In the genomic region with DNA sequence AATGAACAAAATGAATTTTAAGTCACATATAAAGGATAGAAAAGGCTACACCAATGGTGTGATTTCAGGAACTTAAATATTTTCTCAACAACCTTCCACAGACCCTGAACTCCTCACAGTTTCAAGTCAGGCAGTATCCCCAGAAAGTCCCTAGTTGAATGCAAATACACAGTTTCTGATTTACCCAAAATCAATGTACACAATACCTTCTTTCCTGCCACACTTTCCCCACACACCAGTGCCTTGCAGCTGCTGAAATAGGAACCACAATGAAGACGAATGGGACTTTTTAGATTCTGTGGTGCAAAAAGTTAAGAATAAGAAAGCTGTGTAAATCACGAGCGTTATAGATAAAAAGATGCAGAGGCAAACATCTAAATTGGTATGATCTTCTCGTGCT, we compare ENCODE assay signal across 12 cellular contexts.
A peak's percentile ranks its signal among the peaks of the same experiment; 100 is the strongest.
DNase-seq lines count a peak whose midpoint lies in the region; ATAC-seq, FAIRE-seq and TF ChIP-seq lines count a peak whose summit lies in the region.
"Had no signal": no experiment of that assay in that cellular context is flagged by ENCODE, and none has a peak within 500 bp of the region (broad histone marks: within the 10 kb centered on the region; RNA-seq: fewer than 3 reads in every experiment).

No MANE protein-coding gene starts in this region.

- no peaks in the 10 kb centered on the region for H3K27me3 ChIP-seq in mesenchymal stem cell (ENCODE audit: control insufficient read depth in 1 of 2, insufficient read depth in 1 of 2, low read length in 2 of 2)
- H3K27me3 ChIP-seq: adrenal gland had no signal

- no peak overlapping the region for H2BK12ac ChIP-seq in mesenchymal stem cell (ENCODE audit: low read length in 2 of 2)

- no peak overlapping the region for H3K27ac ChIP-seq in mesenchymal stem cell (ENCODE audit: low read length, poor library complexity, severe bottlenecking)
- H3K27ac ChIP-seq: adrenal gland had no signal

- no peak for FAIRE-seq in H54 (lab: Jason Lieb, UNC)

- no peaks in the 10 kb centered on the region for H3K36me3 ChIP-seq in mesenchymal stem cell (ENCODE audit: control insufficient read depth in 1 of 2, insufficient read depth in 2 of 2, low read depth in 1 of 2, low read length in 2 of 2)
- H3K36me3 ChIP-seq: adrenal gland had no signal

- ATAC-seq in GM18498 (IDR thresholded peaks at IDR 0.05; ENCODE audit: unreplicated experiment) (peak; percentile 76), GM19468 (IDR thresholded peaks at IDR 0.05; ENCODE audit: extremely low read depth, unreplicated experiment) (peak; percentile 77), HG02885 (IDR thresholded peaks at IDR 0.05; ENCODE audit: poor library complexity, unreplicated experiment) (peak; percentile 82), HG03558 (IDR thresholded peaks at IDR 0.05; ENCODE audit: extremely low read depth, unreplicated experiment) (peak; percentile 78)

- H2BK120ac ChIP-seq in mesenchymal stem cell (ENCODE audit: low read depth, low read length), result no peak overlapping the region

- no peak overlapping the region for H3K14ac ChIP-seq in mesenchymal stem cell (ENCODE audit: low read length in 2 of 2)

- H4K8ac ChIP-seq in mesenchymal stem cell (ENCODE audit: low read length), result no peak overlapping the region

- WGBS in mesenchymal stem cell, result 80% methylated on average over 2 of the region's 4 CpGs

- H2BK15ac ChIP-seq in mesenchymal stem cell (ENCODE audit: low read depth, poor library complexity, severe bottlenecking), result no peak overlapping the region

- H2BK5ac ChIP-seq in mesenchymal stem cell (ENCODE audit: low read depth, low read length, poor library complexity, severe bottlenecking), result no peak overlapping the region

- H3K4ac ChIP-seq in mesenchymal stem cell (ENCODE audit: low read depth in 1 of 2, low read length in 2 of 2), result no peak overlapping the region

- DNase-seq in H54 (ENCODE audit: insufficient read length, low spot score) (no peak), 8988T (no peak), mesenchymal stem cell (no peak), medulla oblongata (ENCODE audit: extremely low spot score) (no peak)
- DNase-seq: adrenal gland, mammary epithelial cell, NCI-H1092, trophoblast cell had no signal

- no peak overlapping the region for H3K4me2 ChIP-seq in mesenchymal stem cell (ENCODE audit: low read length, poor library complexity, severe bottlenecking)

- H3K4me3 ChIP-seq in mesenchymal stem cell (ENCODE audit: insufficient read depth in 1 of 2, low read depth in 1 of 2, low read length in 2 of 2), result no peak overlapping the region
- H3K4me3 ChIP-seq: adrenal gland had no signal

- no peak overlapping the region for H3K9ac ChIP-seq in mesenchymal stem cell (ENCODE audit: low read length)

- no peaks in the 10 kb centered on the region for H3K79me1 ChIP-seq in mesenchymal stem cell (replicated peaks; ENCODE audit: low read length, poor library complexity, severe bottlenecking)

- no peak overlapping the region for H3K23ac ChIP-seq in mesenchymal stem cell (ENCODE audit: low read length in 2 of 2)

- no peak for TF ChIP-seq POLR2A in H54 (IDR thresholded peaks at IDR 0.05; ENCODE audit: low read depth, low read length)

- H3K18ac ChIP-seq in mesenchymal stem cell (ENCODE audit: low read depth in 1 of 2, low read length in 2 of 2), result no peak overlapping the region

- no peak overlapping the region for H4K91ac ChIP-seq in mesenchymal stem cell (ENCODE audit: low read length)

- H2AK5ac ChIP-seq in mesenchymal stem cell (ENCODE audit: low read length, severe bottlenecking), result no peak overlapping the region

- no peaks in the 10 kb centered on the region for H3K4me1 ChIP-seq in mesenchymal stem cell (ENCODE audit: control insufficient read depth, insufficient read depth, low read depth, low read length)
- H3K4me1 ChIP-seq: adrenal gland had no signal

- H2AFZ ChIP-seq in mesenchymal stem cell (ENCODE audit: low read depth, low read length), result no peak overlapping the region

- H3K9me3 ChIP-seq in mesenchymal stem cell (ENCODE audit: control insufficient read depth, low read length), result no peaks in the 10 kb centered on the region
- H3K9me3 ChIP-seq: adrenal gland had no signal
